ENCODE assay signal across 8 cellular contexts in genomic region chr2:234488913-234489451, GRCh38. TPM values are rescaled to one million over a fixed set of nuclear protein-coding genes. Genes with fewer than 3 reads are reported as not detected.
DNase-seq lines count a peak whose midpoint lies in the region; ATAC-seq, FAIRE-seq and TF ChIP-seq lines count a peak whose summit lies in the region.

No MANE protein-coding gene starts in this region.

- ATAC-seq in GM21529 (IDR thresholded peaks at IDR 0.05; ENCODE audit: unreplicated experiment): peak; percentile 77
- peak; percentile 77 for ATAC-seq in GM12878

- SMC1A ChIA-PET in GM12878 (lab: Charles Lee; ENCODE audit: uncharacterized antibody, unreplicated experiment): no interaction called here

- H3K4me1 Mint-ChIP-seq in glutamatergic neuron (ENCODE audit: low read depth, unreplicated experiment): peaks cover 8% of the 10 kb centered on the region

- no peak for FAIRE-seq in GM12878 (lab: Jason Lieb, UNC)

- no peaks in the 10 kb centered on the region for H3K9me2 ChIP-seq in Karpas-422 (replicated peaks; ENCODE audit: insufficient read depth, low read length)

- H2AFZ ChIP-seq in GM12878 (ENCODE audit: control insufficient read depth, low read depth, low read length): no peak overlapping the region
- no peak overlapping the region for H2AFZ ChIP-seq in Karpas-422 (ENCODE audit: low read length)

- H3K9me3 ChIP-seq in GM12878 (replicated peaks; ENCODE audit: control insufficient read depth, insufficient read depth, low read length) (no peaks in the 10 kb centered on the region), Karpas-422 (ENCODE audit: low read length) (no peaks in the 10 kb centered on the region)

- TF ChIP-seq POLR2A in GM12878 (IDR thresholded peaks at IDR 0.05; ENCODE audit: low read depth, low read length): no peak

- H4K20me1 ChIP-seq in GM12878 (ENCODE audit: control insufficient read depth, insufficient read depth) (no peaks in the 10 kb centered on the region), Karpas-422 (ENCODE audit: insufficient read depth, low read depth, low read length) (no peaks in the 10 kb centered on the region)

- BruUV-seq in GM12878 (replicated peaks; lab: Mats Ljungman, UMichigan): no TSS peak

- H3K79me2 ChIP-seq in GM12878 (ENCODE audit: control insufficient read depth, insufficient read depth, low read length): no peaks in the 10 kb centered on the region
- H3K79me2 ChIP-seq in Karpas-422 (ENCODE audit: low read length): no peaks in the 10 kb centered on the region

- POLR2A ChIA-PET in RWPE1 (lab: Yijun Ruan, JAX; ENCODE audit: low non-redundant PET): no interaction called here
- POLR2A ChIA-PET in GM12878 (lab: Charles Lee): no interaction called here

- H3K4me2 ChIP-seq in GM12878 (ENCODE audit: control insufficient read depth, insufficient read depth) (peak overlapping the region; percentile 19), Karpas-422 (ENCODE audit: low read depth, low read length, poor library complexity, severe bottlenecking) (no peak overlapping the region)

- no peak for TF ChIP-seq CTCF in RWPE1 (conservative IDR thresholded peaks at IDR 0.05; ENCODE audit: low read depth)
- TF ChIP-seq CTCF in GM12878 (IDR thresholded peaks at IDR 0.05 in 2 of 3, conservative IDR thresholded peaks at IDR 0.05 in 1 of 3; ENCODE audit: control insufficient read depth in 2 of 3, extremely low read depth in 1 of 3, insufficient read depth in 1 of 3, low read depth in 3 of 3, low read length in 3 of 3): no peak
- TF ChIP-seq CTCF in glutamatergic neuron (IDR thresholded peaks at IDR 0.05; ENCODE audit: partially characterized antibody, unreplicated experiment): no peak
- TF ChIP-seq CTCF in GM13977 (IDR thresholded peaks at IDR 0.05; ENCODE audit: extremely low read depth, insufficient read depth, missing control alignments): no peak

- DNase-seq in ACHN (peak; percentile 35), RWPE1 (ENCODE audit: low spot score) (no peak), GM12878 (ENCODE audit: low read depth, low spot score) (peak; percentile 51), Karpas-422 (no peak), H4 (ENCODE audit: low spot score) (no peak), glutamatergic neuron (no peak), GM13977 (ENCODE audit: low spot score) (no peak)

- H3K27me3 ChIP-seq in GM12878 (replicated peaks in 1 of 2; ENCODE audit: control insufficient read depth in 2 of 2, insufficient read depth in 2 of 2, low read length in 1 of 2): no peaks in the 10 kb centered on the region
- H3K27me3 ChIP-seq in Karpas-422 (ENCODE audit: low read length): no peaks in the 10 kb centered on the region

- no peaks in the 10 kb centered on the region for H3K27me3 Mint-ChIP-seq in glutamatergic neuron (ENCODE audit: unreplicated experiment)

- RAD21 ChIA-PET in GM12878 (lab: Charles Lee; ENCODE audit: unreplicated experiment): interaction anchor here (1.4 kb wide), 1 partner anchor 20 kb away, joined by 4 read pairs; no protein-coding TSS in a partner anchor

- H3K27ac ChIP-seq in RWPE1: peak overlapping the region; percentile 60
- H3K27ac ChIP-seq in GM12878 (ENCODE audit: control insufficient read depth, insufficient read depth): no peak overlapping the region
- H3K27ac ChIP-seq in Karpas-422 (ENCODE audit: low read length): no peak overlapping the region

- TF ChIP-seq EP300 in GM12878 (IDR thresholded peaks at IDR 0.05; ENCODE audit: borderline replicate concordance in 1 of 2, control insufficient read depth in 1 of 2, low read depth in 2 of 2, low read length in 2 of 2): no peak

- H3K4me3 ChIP-seq in GM12878 (no peak overlapping the region), Karpas-422 (ENCODE audit: low read length) (no peak overlapping the region)

- no peak overlapping the region for H3K4me3 Mint-ChIP-seq in glutamatergic neuron (ENCODE audit: unreplicated experiment)

- H3K9ac ChIP-seq in GM12878 (ENCODE audit: control insufficient read depth, insufficient read depth, low read length): no peak overlapping the region
- no peak overlapping the region for H3K9ac ChIP-seq in Karpas-422 (ENCODE audit: low read length)

- H3K36me3 ChIP-seq in GM12878 (ENCODE audit: control insufficient read depth in 2 of 2, insufficient read depth in 2 of 2, low read length in 1 of 2) (no peaks in the 10 kb centered on the region), Karpas-422 (ENCODE audit: insufficient read depth, low read length) (no peaks in the 10 kb centered on the region)

- H3K27ac Mint-ChIP-seq in glutamatergic neuron (ENCODE audit: unreplicated experiment): no peak overlapping the region

- peaks cover 3% of the 10 kb centered on the region for H3K9me3 Mint-ChIP-seq in glutamatergic neuron (ENCODE audit: unreplicated experiment)

- intact Hi-C loops in GM12878 (cut with micrococcal nuclease; ENCODE audit: unreplicated experiment): loop anchor here (2.0 kb wide), 1 partner anchor 42 kb away; no protein-coding TSS in a partner anchor

- in situ Hi-C loops in ACHN (cut with HindIII; ENCODE audit: low pct_ligation_motif_present, low pct_unique_long_range_greater_than_20kb, low sequenced_read_pairs): no loop called here
- in situ Hi-C loops in GM12878 (cut with MboI): loop anchor here (5.0 kb wide), 1 partner anchor 182 kb away; no protein-coding TSS in a partner anchor
- in situ Hi-C loops in GM13977 (cut with MboI; ENCODE audit: low pct_unique_long_range_greater_than_20kb, low sequenced_read_pairs, unreplicated experiment): no loop called here

- TF ChIP-seq RAD21 in GM12878 (IDR thresholded peaks at IDR 0.05; ENCODE audit: insufficient read depth, low read depth, low read length): no peak

- H3K4me1 ChIP-seq in GM12878 (ENCODE audit: control insufficient read depth, insufficient read depth, low read length) (peaks cover 16% of the 10 kb centered on the region), Karpas-422 (ENCODE audit: low read length) (no peaks in the 10 kb centered on the region)

- 4% methylated on average over 8 of the region's 8 CpGs for WGBS in GM12878 (ENCODE audit: insufficient coverage, insufficient replicate concordance, low lambda C conversion rate, missing lambda C conversion rate)

- CTCF ChIA-PET in RWPE1 (lab: Yijun Ruan, JAX): no interaction called here
- CTCF ChIA-PET in GM12878 (lab: Yijun Ruan, JAX): no interaction called here

- peaks cover 4% of the 10 kb centered on the region for H3K36me3 Mint-ChIP-seq in glutamatergic neuron (ENCODE audit: unreplicated experiment)

TF ChIP-seq in GM12878, 131 proteins besides CTCF, POLR2A, EP300 and RAD21 (continues in another document):
- TF ChIP-seq GABPA (IDR thresholded peaks at IDR 0.05; ENCODE audit: low read depth) (no peak), POU2F2 (IDR thresholded peaks at IDR 0.05; ENCODE audit: borderline replicate concordance, low read depth, low read length) (peak; percentile 16; the same call in 1 of the 3 replicates), HCFC1 (IDR thresholded peaks at IDR 0.05; ENCODE audit: low read length) (no peak), CHD2 (IDR thresholded peaks at IDR 0.05; ENCODE audit: borderline replicate concordance, low read depth, low read length) (no peak), CREB1 (IDR thresholded peaks at IDR 0.05; ENCODE audit: low read depth) (no peak), SPI1 (IDR thresholded peaks at IDR 0.05; ENCODE audit: borderline replicate concordance, insufficient read depth, low read depth, low read length) (peak; percentile 40; the same call in 1 of the 2 replicates), SP1 (IDR thresholded peaks at IDR 0.05; ENCODE audit: low read depth, low read length) (peak; percentile 7), DPF2 (IDR thresholded peaks at IDR 0.05) (0 out of 2 replicates have a peak, but pooled peaks have one; percentile 17)

RNA-seq across cellular contexts. Expression of gene ARL4C, which starts 7.9 kb away (rescaled TPM):
- 0.15 TPM in 1 of 2 replicates, not detected in the other for total RNA-seq in GM12878 (2013; cell fraction: nucleolus; rRNA removed)
- total RNA-seq in GM12878 (2014; rRNA removed): 0.06 TPM in 1 of 2 replicates, not detected in the other
- total RNA-seq in GM12878 (2014; rRNA removed; fragmentation: Illumina TruSeq; extraction: Trizol): 0.04 TPM in 1 of 2 replicates, not detected in the other
- total RNA-seq in GM12878 (2021): 0.24 and 0.26 TPM in 2 replicates
- 0.49 TPM for polyA plus RNA-seq in GM12878 (2011; ENCODE audit: low read depth)
- 0.72 and 0.94 TPM in 2 replicates for polyA plus RNA-seq in GM12878 (2011; rRNA removed)
- 0.53 and 0.61 TPM in 2 replicates for polyA plus RNA-seq in GM12878 (2011; cell fraction: cytosol; rRNA removed)
- 0.48 and 0.63 TPM in 2 replicates for polyA plus RNA-seq in GM12878 (2011; cell fraction: nucleus; rRNA removed)
- polyA plus RNA-seq in GM12878 (2012): 1.2 and 1.6 TPM in 2 replicates
- 0.07 TPM in 1 of 2 replicates, not detected in the other for polyA plus RNA-seq in GM12878 (2014; fragmentation: Illumina TruSeq; extraction: Trizol)
- polyA plus RNA-seq in GM12878 (2014; fragmentation: Nextera tagmentation; extraction: Ambion mirVana): not detected
- polyA plus RNA-seq in GM12878 (2014; rRNA removed): 0.03 and 0.04 TPM in 2 replicates
- not detected for polyA plus RNA-seq in GM12878 (2016; fragmentation: Nextera tagmentation; extraction: Ambion mirVana)
- polyA minus RNA-seq in GM12878 (2011; rRNA and poly(A)+ RNA removed): 0.37 and 0.62 TPM in 2 replicates
- polyA minus RNA-seq in GM12878 (2011; cell fraction: cytosol; rRNA and poly(A)+ RNA removed): 0.27 and 0.52 TPM in 2 replicates
- 0.60 and 0.77 TPM in 2 replicates for polyA minus RNA-seq in GM12878 (2011; cell fraction: nucleus; rRNA and poly(A)+ RNA removed)
- total RNA-seq in Karpas-422 (2014; rRNA removed; shearing (Covaris generic); ENCODE audit: low replicate concordance): not detected in 2 replicates
- 6.7 and 7.0 TPM in 2 replicates for total RNA-seq in H4 (2014; rRNA removed; shearing (Covaris generic))
- total RNA-seq in glutamatergic neuron (ENCODE audit: unreplicated experiment): 23.2 TPM

Comparison
In these comparisons a context has a peak if more than half of its experiments do, and no peak if none do; other contexts are left out.
1. DNase-seq: peak in ACHN (single experiment) and GM12878 (single experiment); none in RWPE1 (single experiment), Karpas-422 (single experiment), H4 (single experiment), glutamatergic neuron (single experiment) and GM13977 (single experiment).